In genomic region chr19:40688987-40689338, GRCh38 we compare ENCODE assay signal across 2 cellular contexts.
TF ChIP-seq lines count a peak whose summit lies in the region.

No MANE protein-coding gene starts in this region.

TF ChIP-seq in H1, 55 proteins besides CTCF, POLR2A, EP300 and RAD21:
- TF ChIP-seq GTF2F1 (IDR thresholded peaks at IDR 0.05; ENCODE audit: borderline replicate concordance, low read depth, low read length) (no peak), SIX5 (IDR thresholded peaks at IDR 0.05; ENCODE audit: low read depth, low read length) (no peak)

TF ChIP-seq in neural cell, 6 proteins besides CTCF, POLR2A, EP300 and RAD21:
- no peak for TF ChIP-seq POLR2AphosphoS5 (IDR thresholded peaks at IDR 0.05)
- no peak for TF ChIP-seq MXI1 (conservative IDR thresholded peaks at IDR 0.05; ENCODE audit: poor library complexity, severe bottlenecking)
- TF ChIP-seq REST (IDR thresholded peaks at IDR 0.05; ENCODE audit: borderline replicate concordance), result no peak
- TF ChIP-seq TAF1 (IDR thresholded peaks at IDR 0.05; ENCODE audit: low read depth), result no peak
- no peak for TF ChIP-seq SMC3 (conservative IDR thresholded peaks at IDR 0.05; ENCODE audit: poor library complexity)
- no peak for TF ChIP-seq EZH2 (IDR thresholded peaks at IDR 0.05; ENCODE audit: borderline replicate concordance, insufficient read depth, low read length, poor library complexity, severe bottlenecking)
